In the genomic region with DNA sequence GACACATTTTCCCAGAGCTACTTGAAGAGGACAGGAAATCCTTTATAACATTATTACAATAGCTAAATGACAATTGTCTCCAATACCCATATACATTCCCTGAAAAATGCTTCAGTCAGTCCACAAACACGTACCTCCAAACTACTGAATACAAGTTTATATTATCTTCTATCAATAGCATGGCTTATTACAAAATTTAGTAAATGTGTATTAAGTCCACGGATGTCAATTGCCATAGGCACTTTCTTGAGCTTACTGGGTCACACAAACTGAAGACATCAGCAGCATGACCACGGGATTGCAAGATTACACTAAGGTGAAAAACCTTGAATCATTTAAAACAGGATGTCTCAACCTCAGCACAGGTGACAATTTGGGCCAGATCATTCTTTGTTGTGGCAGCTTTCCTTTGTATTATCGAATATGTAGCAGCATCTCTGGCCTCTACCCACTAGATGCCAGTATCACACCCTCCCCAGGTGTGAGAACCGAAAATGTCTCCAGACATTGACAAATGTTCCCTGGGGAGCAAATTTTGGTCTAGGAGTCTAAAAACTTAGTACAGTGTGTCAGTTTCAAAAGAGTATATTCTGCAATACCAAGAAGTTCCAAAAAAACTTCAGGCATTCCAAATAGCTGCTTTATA, we compare ENCODE assay signal across 8 cellular contexts. TPM values are rescaled to one million over a fixed set of nuclear protein-coding genes. Genes with fewer than 3 reads are reported as not detected.
DNase-seq lines count a peak whose midpoint lies in the region; TF ChIP-seq lines count a peak whose summit lies in the region.

No MANE protein-coding gene starts in this region.

- H3K9me3 ChIP-seq in iPS-20b (ENCODE audit: insufficient read depth, low read depth, low read length): no peaks in the 10 kb centered on the region

- DNase-seq in NCI-H2227 (lab: John Stamatoyannopoulos, UW; ENCODE audit: unreplicated experiment): peak; percentile 57
- DNase-seq in NCI-H2227 treated with DMSO at 0.1 percent for 48 hours (lab: John Stamatoyannopoulos, UW): no peak
- DNase-seq in HFFc6: no peak
- peak; percentile 73 for DNase-seq in NCI-H146 treated with DMSO at 0.1 percent for 48 hours (lab: John Stamatoyannopoulos, UW; ENCODE audit: unreplicated experiment)
- DNase-seq in activated T-helper 9 cell treated with anti-CD3 and anti-CD28 coated beads, Interleukin-2, amount 50 U/mL, for 16 hours (ENCODE audit: low read depth): peak; percentile 20
- DNase-seq in stimulated activated CD8-positive, alpha-beta memory T cell treated with anti-CD3 and anti-CD28 coated beads, Interleukin-4, amount 100 ng/mL, for 48 hours: peak; percentile 39
- DNase-seq in Kasumi-1 (lab: John Stamatoyannopoulos, UW): no peak

- H3K36me3 Mint-ChIP-seq in HFFc6 (ENCODE audit: low read depth): peaks cover 12% of the 10 kb centered on the region; the same call in 1 of the 2 replicates

- H3K36me3 ChIP-seq in iPS-20b (ENCODE audit: insufficient read depth, low read depth, low read length): 0 out of 2 replicates have a peak, but pooled peaks cover 5% of the 10 kb centered on the region

- H3K27me3 Mint-ChIP-seq in HFFc6 (ENCODE audit: insufficient read depth): peaks cover 3% of the 10 kb centered on the region

- peak overlapping the region; percentile 97 for H3K4me3 Mint-ChIP-seq in HFFc6

- H3K27me3 ChIP-seq in iPS-20b (ENCODE audit: insufficient read depth, low read length): no peaks in the 10 kb centered on the region

- H3K9me3 Mint-ChIP-seq in HFFc6: no peaks in the 10 kb centered on the region

- peaks cover 40% of the 10 kb centered on the region for H3K4me1 Mint-ChIP-seq in HFFc6 (ENCODE audit: low read depth)

- peak; percentile 48 for TF ChIP-seq CTCF in HFFc6 (IDR thresholded peaks at IDR 0.05)

- no peak overlapping the region for H3K27ac ChIP-seq in iPS-20b (ENCODE audit: low read length)

- H3K4me3 ChIP-seq in iPS-20b (ENCODE audit: low read length): peak overlapping the region; percentile 86

- peak overlapping the region; percentile 62; the same call in 1 of the 2 replicates for H3K9ac ChIP-seq in iPS-20b (ENCODE audit: low read depth, low read length)

- H3K27ac Mint-ChIP-seq in HFFc6: peak overlapping the region; percentile 98

- H3K4me1 ChIP-seq in iPS-20b (ENCODE audit: insufficient read depth, low read length): peaks cover 15% of the 10 kb centered on the region

RNA-seq across cellular contexts. Expression of a gene that starts 1.4 kb away (rescaled TPM):
- 100 to 1,000 TPM in 1 of 6 experiments, 10 to 100 TPM in 5; 84.8 to 104 (median 88.9) TPM for total RNA-seq in HFFc6 (2021; fragmentation: NEBNext Ultra II Directional; extraction: Animal tissue kit (Norgen Biotek cat#: 25700))

RNA-seq across cellular contexts. Expression of a gene that starts 46.3 kb away (rescaled TPM):
- total RNA-seq in HFFc6 (2021; fragmentation: NEBNext Ultra II Directional; extraction: Animal tissue kit (Norgen Biotek cat#: 25700)): 10 to 100 TPM; 13.3 to 17.5 (median 15.6) TPM

Comparison
In these comparisons a context has a peak if more than half of its experiments do, and no peak if none do; other contexts are left out.
1. DNase-seq: peak in NCI-H2227 (single experiment), NCI-H146 treated with DMSO at 0.1 percent for 48 hours (single experiment), activated T-helper 9 cell treated with anti-CD3 and anti-CD28 coated beads, Interleukin-2, amount 50 U/mL, for 16 hours (single experiment) and stimulated activated CD8-positive, alpha-beta memory T cell treated with anti-CD3 and anti-CD28 coated beads, Interleukin-4, amount 100 ng/mL, for 48 hours (single experiment); none in NCI-H2227 treated with DMSO at 0.1 percent for 48 hours (single experiment), HFFc6 (single experiment) and Kasumi-1 (0 of 2).